In the genomic region with DNA sequence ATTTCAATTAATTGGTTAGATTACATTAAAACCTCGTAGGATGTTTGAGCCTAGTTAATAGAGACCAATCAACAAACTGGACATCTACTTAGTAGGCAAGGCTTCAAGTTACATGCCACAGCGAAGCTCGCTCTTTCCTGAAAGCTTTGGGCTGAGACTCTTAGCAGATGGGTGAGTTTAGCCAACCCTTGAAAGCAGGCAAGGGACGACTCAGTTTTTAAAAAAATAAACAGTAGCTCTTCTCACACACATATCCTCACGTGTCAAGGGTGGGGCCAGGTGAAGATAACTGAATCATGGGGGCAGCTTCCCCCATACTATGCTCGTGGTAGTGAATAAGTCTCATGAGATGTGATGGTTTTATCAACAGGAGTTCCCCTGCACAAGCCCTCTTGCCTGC, we compare ENCODE assay signal across 1 cellular context.
TF ChIP-seq lines count a peak whose summit lies in the region.

No MANE protein-coding gene starts in this region.

TF ChIP-seq in endothelial cell of umbilical vein, 7 proteins besides CTCF, POLR2A, EP300 and RAD21 (continued from another document):
- TF ChIP-seq GATA2 (IDR thresholded peaks at IDR 0.05; ENCODE audit: insufficient read depth, insufficient read length, low read depth, low read length) (no peak), JUN (IDR thresholded peaks at IDR 0.05; ENCODE audit: borderline replicate concordance, insufficient read depth, insufficient read length, low read depth) (no peak)
